Comparison of ENCODE assay signal across 13 cellular contexts in the genomic region with DNA sequence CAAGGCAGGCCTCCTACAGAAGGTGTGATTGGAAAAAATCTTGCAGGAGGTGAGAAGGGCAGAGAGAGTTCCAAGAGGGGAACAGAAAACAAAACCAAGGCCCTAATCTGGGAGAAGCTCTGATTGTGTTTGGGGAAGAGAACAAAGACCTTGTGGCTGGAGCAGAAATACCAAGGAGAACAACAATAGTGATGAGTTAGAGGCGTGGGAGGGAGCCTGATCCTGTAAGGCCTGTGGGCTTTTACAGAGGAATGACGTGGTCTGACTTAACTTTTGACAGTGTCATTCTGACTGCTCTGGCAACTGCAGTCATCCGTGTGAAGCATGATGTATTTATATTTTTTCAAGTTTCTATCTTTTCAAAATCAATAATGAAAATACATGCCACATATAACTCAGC.
DNase-seq lines count a peak whose midpoint lies in the region; ATAC-seq, FAIRE-seq and TF ChIP-seq lines count a peak whose summit lies in the region.
"Had no signal": no experiment of that assay in that cellular context is flagged by ENCODE, and none has a peak within 500 bp of the region (broad histone marks: within the 10 kb centered on the region; RNA-seq: fewer than 3 reads in every experiment).

No MANE protein-coding gene starts in this region.

- no peaks in the 10 kb centered on the region for H3K9me3 Mint-ChIP-seq in MCF 10A (ENCODE audit: unreplicated experiment)
- H3K9me3 Mint-ChIP-seq: activated naive CD8-positive, alpha-beta T cell treated with anti-CD3 and anti-CD28 coated beads for 36 hours had no signal

- no peaks in the 10 kb centered on the region for H3K36me3 ChIP-seq in breast epithelium
- H3K36me3 ChIP-seq in brain microvascular endothelial cell (replicated peaks), result no peaks in the 10 kb centered on the region
- H3K36me3 ChIP-seq: WERI-Rb-1 had no signal

- H3K4me3 ChIP-seq in breast epithelium, result no peak overlapping the region
- H3K4me3 ChIP-seq in brain microvascular endothelial cell (ENCODE audit: low read depth, low read length), result no peak overlapping the region
- H3K4me3 ChIP-seq: A549 had no signal

- no peaks in the 10 kb centered on the region for H3K36me3 Mint-ChIP-seq in MCF 10A (ENCODE audit: insufficient read depth, unreplicated experiment)
- H3K36me3 Mint-ChIP-seq: activated naive CD8-positive, alpha-beta T cell treated with anti-CD3 and anti-CD28 coated beads for 36 hours had no signal

- H3K27me3 ChIP-seq in breast epithelium, result no peaks in the 10 kb centered on the region
- H3K27me3 ChIP-seq in brain microvascular endothelial cell (replicated peaks), result no peaks in the 10 kb centered on the region

- no peak overlapping the region for H3K27ac Mint-ChIP-seq in MCF 10A (ENCODE audit: low read depth, unreplicated experiment)
- H3K27ac Mint-ChIP-seq: activated naive CD8-positive, alpha-beta T cell treated with anti-CD3 and anti-CD28 coated beads for 36 hours had no signal

- POLR2A ChIA-PET in MCF 10A (lab: Yijun Ruan, JAX), result no interaction called here

- no peak overlapping the region for H3K27ac ChIP-seq in breast epithelium
- no peak overlapping the region for H3K27ac ChIP-seq in brain microvascular endothelial cell
- H3K27ac ChIP-seq: A549, HL-60, WERI-Rb-1 had no signal

- CTCF ChIA-PET in MCF 10A (lab: Yijun Ruan, JAX), result interaction anchor here (1.0 kb wide), 1 partner anchor 24 kb away, joined by 3 read pairs; no protein-coding TSS in a partner anchor

- H3K4me1 ChIP-seq in breast epithelium, result no peaks in the 10 kb centered on the region
- H3K4me1 ChIP-seq: A549 had no signal

- in situ Hi-C loops in brain microvascular endothelial cell (cut with HindIII; ENCODE audit: low pct_ligation_motif_present, low sequenced_read_pairs), result no loop called here

- no peak overlapping the region for H3K4me3 Mint-ChIP-seq in MCF 10A (ENCODE audit: unreplicated experiment)
- H3K4me3 Mint-ChIP-seq: activated naive CD8-positive, alpha-beta T cell treated with anti-CD3 and anti-CD28 coated beads for 36 hours had no signal

- H3K9me3 ChIP-seq in breast epithelium, result no peaks in the 10 kb centered on the region
- H3K9me3 ChIP-seq: A549 had no signal

- FAIRE-seq in urothelium cell line (lab: Jason Lieb, UNC), result no peak
- FAIRE-seq: A549 had no signal

- peak; percentile 61 for ATAC-seq in HG03354 (IDR thresholded peaks at IDR 0.05; ENCODE audit: poor library complexity, severe bottlenecking, unreplicated experiment)
- ATAC-seq: A549 had no signal

- intact Hi-C loops in MCF 10A (cut with micrococcal nuclease), result no loop called here
- intact Hi-C loops in breast epithelium (cut with DNase I; ENCODE audit: low total_unique reads), result no loop called here

- no TSS peak for BruUV-seq in MCF 10A (replicated peaks; lab: Mats Ljungman, UMichigan)

- no peak for TF ChIP-seq CTCF in MCF 10A (IDR thresholded peaks at IDR 0.05; ENCODE audit: unreplicated experiment)
- no peak for TF ChIP-seq CTCF in breast epithelium (IDR thresholded peaks at IDR 0.05)
- no peak for TF ChIP-seq CTCF in brain microvascular endothelial cell (IDR thresholded peaks at IDR 0.05; ENCODE audit: low read depth, low read length, missing control alignments)

- H3K27me3 Mint-ChIP-seq in MCF 10A (ENCODE audit: insufficient read depth, unreplicated experiment), result no peaks in the 10 kb centered on the region
- H3K27me3 Mint-ChIP-seq: activated naive CD8-positive, alpha-beta T cell treated with anti-CD3 and anti-CD28 coated beads for 36 hours had no signal

- DNase-seq in MCF 10A (ENCODE audit: unreplicated experiment) (peak; percentile 34), breast epithelium (ENCODE audit: low spot score in 2 of 2) (no peak), brain microvascular endothelial cell (peak; percentile 6), urothelium cell line (ENCODE audit: low spot score) (peak; percentile 29), NCI-H69 (lab: John Stamatoyannopoulos, UW) (no peak)
- no peak for DNase-seq in stimulated activated naive CD4-positive, alpha-beta T cell treated with Interleukin-2 at 50 U/mL for 16 hours (lab: John Stamatoyannopoulos, UW)
- no peak for DNase-seq in stimulated activated CD4-positive, alpha-beta T cell treated with anti-CD3 and anti-CD28 coated beads, Interleukin-4, amount 100 ng/mL, for 4 hours
- DNase-seq: activated naive CD8-positive, alpha-beta T cell treated with anti-CD3 and anti-CD28 coated beads for 36 hours; NCI-H446 treated with DMSO at 0.1 percent for 48 hours; WERI-Rb-1 had no signal

- TF ChIP-seq POLR2A in breast epithelium (IDR thresholded peaks at IDR 0.05), result no peak

- peaks cover 8% of the 10 kb centered on the region for H3K4me1 Mint-ChIP-seq in MCF 10A (ENCODE audit: insufficient read depth, unreplicated experiment)
- H3K4me1 Mint-ChIP-seq: activated naive CD8-positive, alpha-beta T cell treated with anti-CD3 and anti-CD28 coated beads for 36 hours had no signal

Comparison
In these comparisons a context has a peak if more than half of its experiments do, and no peak if none do; other contexts are left out.
1. DNase-seq: peak in MCF 10A (single experiment), brain microvascular endothelial cell (single experiment) and urothelium cell line (single experiment); none in breast epithelium (0 of 2), stimulated activated naive CD4-positive, alpha-beta T cell treated with Interleukin-2 at 50 U/mL for 16 hours (single experiment), stimulated activated CD4-positive, alpha-beta T cell treated with anti-CD3 and anti-CD28 coated beads, Interleukin-4, amount 100 ng/mL, for 4 hours (0 of 2) and NCI-H69 (single experiment).